In the genomic region with DNA sequence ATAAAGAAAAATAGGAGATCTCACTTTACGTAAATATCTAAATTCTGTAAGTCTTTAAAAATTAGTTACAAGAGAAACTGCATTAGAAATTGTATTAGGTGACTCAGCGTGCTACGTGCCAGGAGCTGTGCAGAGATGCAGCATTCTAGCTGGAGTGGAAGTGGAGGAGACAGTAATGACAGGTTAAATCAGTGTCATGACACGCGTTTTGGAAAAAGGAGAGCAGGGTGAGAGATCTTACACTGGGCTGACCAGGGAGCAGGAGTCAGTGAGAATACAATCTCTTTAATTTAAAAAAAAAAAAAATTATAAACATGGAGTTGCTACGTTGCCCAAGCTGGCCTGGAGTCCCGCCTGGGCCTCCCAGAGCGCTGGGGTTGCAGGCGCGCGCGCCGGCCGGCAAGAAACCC, we compare ENCODE assay signal across 1 cellular context.
TF ChIP-seq lines count a peak whose summit lies in the region.

No MANE protein-coding gene starts in this region.

TF ChIP-seq in HepG2, 621 proteins besides CTCF, POLR2A, EP300 and RAD21:
- TF ChIP-seq BHLHE40 (IDR thresholded peaks at IDR 0.05; ENCODE audit: low read length) (no peak), ZNF703 (CRISPR knock-in tag; IDR thresholded peaks at IDR 0.05; ENCODE audit: borderline replicate concordance) (0 out of 2 replicates have a peak, but pooled peaks have one; percentile 2), ZFX (CRISPR knock-in tag; IDR thresholded peaks at IDR 0.05; ENCODE audit: low read depth) (peak; percentile 8; the same call in 1 of the 2 replicates), SAP130 (CRISPR knock-in tag; IDR thresholded peaks at IDR 0.05; ENCODE audit: low read depth) (0 out of 2 replicates have a peak, but pooled peaks have one; percentile 5), ZNF501 (CRISPR knock-in tag; IDR thresholded peaks at IDR 0.05) (no peak), HHEX (CRISPR knock-in tag; IDR thresholded peaks at IDR 0.05) (no peak), SIN3A (IDR thresholded peaks at IDR 0.05; ENCODE audit: borderline replicate concordance, low read depth, low read length) (0 out of 2 replicates have a peak, but pooled peaks have one; percentile 15), TAF1 (CRISPR knock-in tag; IDR thresholded peaks at IDR 0.05) (no peak), FOXC1 (CRISPR knock-in tag; IDR thresholded peaks at IDR 0.05; ENCODE audit: borderline replicate concordance) (peak; percentile 24; the same call in 1 of the 2 replicates), TFDP2 (CRISPR knock-in tag; IDR thresholded peaks at IDR 0.05) (no peak)
- TF ChIP-seq, protein P1, sequence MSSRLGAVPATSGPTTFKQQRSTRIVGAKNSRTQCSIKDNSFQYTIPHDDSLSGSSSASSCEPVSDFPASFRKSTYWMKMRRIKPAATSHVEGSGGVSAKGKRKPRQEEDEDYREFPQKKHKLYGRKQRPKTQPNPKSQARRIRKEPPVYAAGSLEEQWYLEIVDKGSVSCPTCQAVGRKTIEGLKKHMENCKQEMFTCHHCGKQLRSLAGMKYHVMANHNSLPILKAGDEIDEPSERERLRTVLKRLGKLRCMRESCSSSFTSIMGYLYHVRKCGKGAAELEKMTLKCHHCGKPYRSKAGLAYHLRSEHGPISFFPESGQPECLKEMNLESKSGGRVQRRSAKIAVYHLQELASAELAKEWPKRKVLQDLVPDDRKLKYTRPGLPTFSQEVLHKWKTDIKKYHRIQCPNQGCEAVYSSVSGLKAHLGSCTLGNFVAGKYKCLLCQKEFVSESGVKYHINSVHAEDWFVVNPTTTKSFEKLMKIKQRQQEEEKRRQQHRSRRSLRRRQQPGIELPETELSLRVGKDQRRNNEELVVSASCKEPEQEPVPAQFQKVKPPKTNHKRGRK (CRISPR knock-in tag; IDR thresholded peaks at IDR 0.05): no peak
